Comparison of ENCODE assay signal across 1 cellular context in the genomic region with DNA sequence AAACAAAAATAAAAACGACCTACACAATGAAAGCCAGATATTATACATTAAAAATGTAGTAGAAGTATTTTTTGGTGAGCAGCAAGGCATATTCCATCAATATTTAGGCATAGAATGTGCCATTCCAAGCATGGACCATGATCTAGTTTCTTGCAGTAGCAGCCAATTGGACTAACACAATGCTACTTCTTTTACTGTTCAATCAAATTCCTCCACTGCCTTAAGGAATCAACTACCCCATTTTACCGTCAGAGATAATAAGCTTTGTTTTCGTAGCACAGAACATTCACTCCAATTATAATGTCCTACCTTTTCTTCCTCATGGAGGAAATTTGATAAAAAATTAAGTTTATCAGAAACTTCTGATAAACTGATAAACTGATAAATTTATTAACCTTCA.
TF ChIP-seq lines count a peak whose summit lies in the region.

No MANE protein-coding gene starts in this region.

TF ChIP-seq in WTC11, 78 proteins besides CTCF, POLR2A, EP300 and RAD21 (continued from another document):
- TF ChIP-seq, protein P1, sequence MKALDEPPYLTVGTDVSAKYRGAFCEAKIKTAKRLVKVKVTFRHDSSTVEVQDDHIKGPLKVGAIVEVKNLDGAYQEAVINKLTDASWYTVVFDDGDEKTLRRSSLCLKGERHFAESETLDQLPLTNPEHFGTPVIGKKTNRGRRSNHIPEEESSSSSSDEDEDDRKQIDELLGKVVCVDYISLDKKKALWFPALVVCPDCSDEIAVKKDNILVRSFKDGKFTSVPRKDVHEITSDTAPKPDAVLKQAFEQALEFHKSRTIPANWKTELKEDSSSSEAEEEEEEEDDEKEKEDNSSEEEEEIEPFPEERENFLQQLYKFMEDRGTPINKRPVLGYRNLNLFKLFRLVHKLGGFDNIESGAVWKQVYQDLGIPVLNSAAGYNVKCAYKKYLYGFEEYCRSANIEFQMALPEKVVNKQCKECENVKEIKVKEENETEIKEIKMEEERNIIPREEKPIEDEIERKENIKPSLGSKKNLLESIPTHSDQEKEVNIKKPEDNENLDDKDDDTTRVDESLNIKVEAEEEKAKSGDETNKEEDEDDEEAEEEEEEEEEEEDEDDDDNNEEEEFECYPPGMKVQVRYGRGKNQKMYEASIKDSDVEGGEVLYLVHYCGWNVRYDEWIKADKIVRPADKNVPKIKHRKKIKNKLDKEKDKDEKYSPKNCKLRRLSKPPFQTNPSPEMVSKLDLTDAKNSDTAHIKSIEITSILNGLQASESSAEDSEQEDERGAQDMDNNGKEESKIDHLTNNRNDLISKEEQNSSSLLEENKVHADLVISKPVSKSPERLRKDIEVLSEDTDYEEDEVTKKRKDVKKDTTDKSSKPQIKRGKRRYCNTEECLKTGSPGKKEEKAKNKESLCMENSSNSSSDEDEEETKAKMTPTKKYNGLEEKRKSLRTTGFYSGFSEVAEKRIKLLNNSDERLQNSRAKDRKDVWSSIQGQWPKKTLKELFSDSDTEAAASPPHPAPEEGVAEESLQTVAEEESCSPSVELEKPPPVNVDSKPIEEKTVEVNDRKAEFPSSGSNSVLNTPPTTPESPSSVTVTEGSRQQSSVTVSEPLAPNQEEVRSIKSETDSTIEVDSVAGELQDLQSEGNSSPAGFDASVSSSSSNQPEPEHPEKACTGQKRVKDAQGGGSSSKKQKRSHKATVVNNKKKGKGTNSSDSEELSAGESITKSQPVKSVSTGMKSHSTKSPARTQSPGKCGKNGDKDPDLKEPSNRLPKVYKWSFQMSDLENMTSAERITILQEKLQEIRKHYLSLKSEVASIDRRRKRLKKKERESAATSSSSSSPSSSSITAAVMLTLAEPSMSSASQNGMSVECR (CRISPR knock-in tag; IDR thresholded peaks at IDR 0.05; ENCODE audit: borderline replicate concordance), result no peak
- TF ChIP-seq ERG (CRISPR knock-in tag; IDR thresholded peaks at IDR 0.05) (no peak), MXD4 (CRISPR knock-in tag; IDR thresholded peaks at IDR 0.05; ENCODE audit: borderline replicate concordance) (no peak), PRDM15 (CRISPR knock-in tag; IDR thresholded peaks at IDR 0.05) (no peak), NFATC4 (CRISPR knock-in tag; IDR thresholded peaks at IDR 0.05) (no peak), NR1H2 (CRISPR knock-in tag; IDR thresholded peaks at IDR 0.05) (no peak)
